Comparison of ENCODE assay signal across 14 cellular contexts in genomic region chr6:34332255-34333198, GRCh38. TPM values are rescaled to one million over a fixed set of nuclear protein-coding genes. Genes with fewer than 3 reads are reported as not detected.
DNase-seq lines count a peak whose midpoint lies in the region; ATAC-seq, FAIRE-seq and TF ChIP-seq lines count a peak whose summit lies in the region.
"Had no signal": no experiment of that assay in that cellular context is flagged by ENCODE, and none has a peak within 500 bp of the region (broad histone marks: within the 10 kb centered on the region; RNA-seq: fewer than 3 reads in every experiment).

No MANE protein-coding gene starts in this region.

- H4K20me1 ChIP-seq in HepG2 (ENCODE audit: insufficient read depth, low read length) (no peaks in the 10 kb centered on the region; the same call in 1 of the 2 replicates), OCI-LY1 (ENCODE audit: insufficient read depth, low read length) (no peaks in the 10 kb centered on the region)

- no peaks in the 10 kb centered on the region for H3F3A ChIP-seq in OCI-LY1 (ENCODE audit: insufficient read depth, low read length)

- DNase-seq in right lobe of liver (no peak), HepG2 (ENCODE audit: low spot score) (no peak), left ventricle myocardium superior (no peak), GM13976 (ENCODE audit: low spot score) (no peak), SHP77 treated with DMSO at 0.1 percent for 48 hours (lab: John Stamatoyannopoulos, UW) (no peak), activated T-cell treated with anti-CD3 and anti-CD28 coated beads for 4 hours (no peak), NCI-H345 treated with DMSO at 0.1 percent for 48 hours (lab: John Stamatoyannopoulos, UW; ENCODE audit: unreplicated experiment) (no peak)
- DNase-seq: activated CD4-positive, alpha-beta T cell treated with anti-CD3 and anti-CD28 coated beads, Interleukin-2, amount 50 U/mL, for 4 hours; activated effector memory CD4-positive, alpha-beta T cell treated with anti-CD3 and anti-CD28 coated beads, Interleukin-2, amount 50 U/mL, for 16 hours; HCEC 1CT; T-helper 2 cell had no signal

- ATAC-seq in right lobe of liver: peak in 3 of 4 donors; percentile 27 to 45 (median 35)
- no peak for ATAC-seq in HepG2
- peak; percentile 17 for ATAC-seq in left ventricle myocardium superior

- FAIRE-seq in HepG2 (lab: Jason Lieb, UNC): no peak
- FAIRE-seq: D721Med had no signal

- in situ Hi-C loops in HepG2 (cut with HindIII; ENCODE audit: extremely low pct_ligation_motif_present, low pct_unique_long_range_greater_than_20kb) (no loop called here), GM13976 (cut with MboI; ENCODE audit: low sequenced_read_pairs, unreplicated experiment) (no loop called here)

- H3K4me1 ChIP-seq in right lobe of liver: peaks cover 0 to 5% (median 0%) of the 10 kb centered on the region in 4 donors
- no peaks in the 10 kb centered on the region for H3K4me1 ChIP-seq in HepG2 (ENCODE audit: insufficient read depth, low read length)
- H3K4me1 ChIP-seq in OCI-LY1 (ENCODE audit: insufficient read depth, low read length, severe bottlenecking): peaks cover 43% of the 10 kb centered on the region

- intact Hi-C loops in right lobe of liver (cut with DNase I): no loop called here
- intact Hi-C loops in HepG2 (cut with micrococcal nuclease; ENCODE audit: unreplicated experiment): no loop called here
- intact Hi-C loops in left ventricle myocardium superior (cut with micrococcal nuclease): no loop called here

- TF ChIP-seq CTCF in right lobe of liver (IDR thresholded peaks at IDR 0.05) (no peak), HepG2 (CRISPR knock-in tag; IDR thresholded peaks at IDR 0.05) (no peak), OCI-LY1 (IDR thresholded peaks at IDR 0.05; ENCODE audit: low read length) (no peak), GM13976 (IDR thresholded peaks at IDR 0.05; ENCODE audit: borderline replicate concordance, control extremely low read depth, extremely low read depth, insufficient read depth, missing control alignments) (no peak)

- no peak overlapping the region for H3K4me3 ChIP-seq in right lobe of liver
- H3K4me3 ChIP-seq in HepG2 (replicated peaks in 1 of 3; ENCODE audit: insufficient read depth in 1 of 3, low read depth in 2 of 3, low read length in 3 of 3): no peak overlapping the region
- H3K4me3 ChIP-seq in OCI-LY1 (ENCODE audit: low read depth, low read length, poor library complexity, severe bottlenecking): peak overlapping the region; percentile 6
- H3K4me3 ChIP-seq: lung had no signal

- H3K9me2 ChIP-seq in OCI-LY1 (ENCODE audit: low read depth, low read length): no peaks in the 10 kb centered on the region

- TF ChIP-seq RAD21 in HepG2 (CRISPR knock-in tag; IDR thresholded peaks at IDR 0.05): no peak

- H3K9me3 ChIP-seq in right lobe of liver (no peaks in the 10 kb centered on the region), HepG2 (ENCODE audit: low read length) (no peaks in the 10 kb centered on the region), OCI-LY1 (ENCODE audit: low read length) (no peaks in the 10 kb centered on the region)

- H3K79me2 ChIP-seq in HepG2 (ENCODE audit: insufficient read depth, low read length) (peaks cover 2% of the 10 kb centered on the region), OCI-LY1 (ENCODE audit: insufficient read depth, low read length) (no peaks in the 10 kb centered on the region)

- H3K36me3 ChIP-seq in right lobe of liver (peaks cover 0 to 3% (median 0%) of the 10 kb centered on the region in 4 donors), HepG2 (replicated peaks in 1 of 2; ENCODE audit: control insufficient read depth in 1 of 2, insufficient read depth in 2 of 2, low read length in 2 of 2) (peaks cover 6 to 21% of the 10 kb centered on the region in 2 experiments), OCI-LY1 (ENCODE audit: insufficient read depth, low read length) (peaks cover 20% of the 10 kb centered on the region; the same call in 1 of the 2 replicates)

- CTCF ChIA-PET in HepG2 (lab: Yijun Ruan, JAX; ENCODE audit: low intra/inter-chr PET ratio, low total read pairs): no interaction called here

- no TSS peak for BruUV-seq in HepG2 (replicated peaks; lab: Mats Ljungman, UMichigan)

- H2AFZ ChIP-seq in HepG2 (ENCODE audit: low read length) (no peak overlapping the region), OCI-LY1 (ENCODE audit: low read length) (no peak overlapping the region)

- no peaks in the 10 kb centered on the region for H3K27me3 ChIP-seq in right lobe of liver
- no peaks in the 10 kb centered on the region for H3K27me3 ChIP-seq in HepG2 (ENCODE audit: control insufficient read depth in 1 of 2, insufficient read depth in 2 of 2, low read length in 2 of 2)
- H3K27me3 ChIP-seq in OCI-LY1 (ENCODE audit: insufficient read depth, low read length): no peaks in the 10 kb centered on the region

- POLR2A ChIA-PET in HepG2 (lab: Yijun Ruan, JAX): no interaction called here

- no peak for TF ChIP-seq EP300 in HepG2 (IDR thresholded peaks at IDR 0.05; ENCODE audit: low read depth in 2 of 2, low read length in 2 of 2)
- TF ChIP-seq EP300 in HepG2 (CRISPR knock-in tag; IDR thresholded peaks at IDR 0.05; ENCODE audit: borderline replicate concordance): no peak

- H3K9ac ChIP-seq in HepG2 (ENCODE audit: insufficient read depth, low read depth, low read length) (no peak overlapping the region), OCI-LY1 (ENCODE audit: low read length) (peak overlapping the region; percentile 3; the same call in 1 of the 2 replicates)

- H3K27ac ChIP-seq in right lobe of liver: no peak overlapping the region
- no peak overlapping the region for H3K27ac ChIP-seq in HepG2 (ENCODE audit: extremely low read length, insufficient read depth, low read length)
- peak overlapping the region; percentile 82 for H3K27ac ChIP-seq in OCI-LY1 (ENCODE audit: low read depth, low read length, poor library complexity, severe bottlenecking)

- TF ChIP-seq POLR2A in right lobe of liver (IDR thresholded peaks at IDR 0.05) (no peak), HepG2 (IDR thresholded peaks at IDR 0.05; ENCODE audit: insufficient read depth in 1 of 2, low read depth in 2 of 2, low read length in 2 of 2) (no peak)

- WGBS in right lobe of liver (ENCODE audit: insufficient coverage, low coverage, low lambda C conversion rate, missing lambda C conversion rate): 68% methylated on average over 6 of the region's 6 CpGs
- WGBS in HepG2 (ENCODE audit: low lambda C conversion rate): 95% methylated on average over 6 of the region's 6 CpGs

- H3K4me2 ChIP-seq in HepG2 (ENCODE audit: low read depth, low read length): no peak overlapping the region
- peak overlapping the region; percentile 42; the same call in 1 of the 2 replicates for H3K4me2 ChIP-seq in OCI-LY1 (ENCODE audit: low read length)

TF ChIP-seq in HepG2, 621 proteins besides CTCF, POLR2A, EP300 and RAD21:
- TF ChIP-seq SALL1 (CRISPR knock-in tag; IDR thresholded peaks at IDR 0.05): no peak
- TF ChIP-seq, protein P1, sequence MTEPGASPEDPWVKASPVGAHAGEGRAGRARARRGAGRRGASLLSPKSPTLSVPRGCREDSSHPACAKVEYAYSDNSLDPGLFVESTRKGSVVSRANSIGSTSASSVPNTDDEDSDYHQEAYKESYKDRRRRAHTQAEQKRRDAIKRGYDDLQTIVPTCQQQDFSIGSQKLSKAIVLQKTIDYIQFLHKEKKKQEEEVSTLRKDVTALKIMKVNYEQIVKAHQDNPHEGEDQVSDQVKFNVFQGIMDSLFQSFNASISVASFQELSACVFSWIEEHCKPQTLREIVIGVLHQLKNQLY (CRISPR knock-in tag; IDR thresholded peaks at IDR 0.05): no peak
- TF ChIP-seq SP1 (IDR thresholded peaks at IDR 0.05): no peak
- TF ChIP-seq SP1 (CRISPR knock-in tag; IDR thresholded peaks at IDR 0.05): no peak
- no peak for TF ChIP-seq ZNF263 (CRISPR knock-in tag; IDR thresholded peaks at IDR 0.05)
- no peak for TF ChIP-seq ZC3H4 (CRISPR knock-in tag; IDR thresholded peaks at IDR 0.05; ENCODE audit: borderline replicate concordance)
- TF ChIP-seq, protein P2, sequence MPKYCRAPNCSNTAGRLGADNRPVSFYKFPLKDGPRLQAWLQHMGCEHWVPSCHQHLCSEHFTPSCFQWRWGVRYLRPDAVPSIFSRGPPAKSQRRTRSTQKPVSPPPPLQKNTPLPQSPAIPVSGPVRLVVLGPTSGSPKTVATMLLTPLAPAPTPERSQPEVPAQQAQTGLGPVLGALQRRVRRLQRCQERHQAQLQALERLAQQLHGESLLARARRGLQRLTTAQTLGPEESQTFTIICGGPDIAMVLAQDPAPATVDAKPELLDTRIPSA (CRISPR knock-in tag; IDR thresholded peaks at IDR 0.05; ENCODE audit: borderline replicate concordance): no peak
- TF ChIP-seq ZNF431 (CRISPR knock-in tag; IDR thresholded peaks at IDR 0.05; ENCODE audit: borderline replicate concordance, low read depth): no peak
- TF ChIP-seq ZNF629 (CRISPR knock-in tag; conservative IDR thresholded peaks at IDR 0.05): no peak

RNA-seq across cellular contexts. Expression of gene NUDT3, which starts 59.9 kb away (rescaled TPM):
- total RNA-seq in right lobe of liver: 10 to 100 TPM; 14.5 to 22.7 (median 16.7) TPM
- total RNA-seq in HepG2 (2016; rRNA removed; fragmentation: Illumina TruSeq; extraction: Trizol): 20.2 and 30.1 TPM in 2 replicates
- 4.1 and 4.8 TPM in 2 replicates for total RNA-seq in HepG2 (2016; cell fraction: cytosol; rRNA removed; fragmentation: Illumina TruSeq; extraction: Trizol; ENCODE audit: low read depth)
- 19.5 and 29.7 TPM in 2 replicates for total RNA-seq in HepG2 (2016; cell fraction: insoluble cytoplasmic fraction; rRNA removed; fragmentation: Illumina TruSeq; extraction: Trizol)
- 14.6 and 14.8 TPM in 2 replicates for total RNA-seq in HepG2 (2016; cell fraction: membrane; rRNA removed; fragmentation: Illumina TruSeq; extraction: Trizol)
- total RNA-seq in HepG2 (2016; cell fraction: nucleus; rRNA removed; fragmentation: Illumina TruSeq; extraction: Trizol): 15.7 and 19.0 TPM in 2 replicates
- polyA plus RNA-seq in HepG2 (2011; rRNA removed): 17.6 and 20.6 TPM in 2 replicates
- polyA plus RNA-seq in HepG2 (2011; cell fraction: cytosol; rRNA removed): 10.7 and 14.8 TPM in 2 replicates
- polyA plus RNA-seq in HepG2 (2011; cell fraction: nucleus; rRNA removed): 9.2 and 11.9 TPM in 2 replicates
- polyA plus RNA-seq in HepG2 (2012): 5.6 TPM in 2 replicates
- 3.0 and 3.5 TPM in 2 replicates for polyA plus RNA-seq in HepG2 (2016; cell fraction: cytosol; fragmentation: Illumina TruSeq; extraction: Trizol; ENCODE audit: low read depth)
- 22.4 and 22.7 TPM in 2 replicates for polyA plus RNA-seq in HepG2 (2016; cell fraction: insoluble cytoplasmic fraction; fragmentation: Illumina TruSeq; extraction: Trizol; ENCODE audit: low read depth)
- 7.4 and 7.7 TPM in 2 replicates for polyA plus RNA-seq in HepG2 (2016; cell fraction: membrane; fragmentation: Illumina TruSeq; extraction: Trizol; ENCODE audit: low read depth)
- polyA plus RNA-seq in HepG2 (2016; cell fraction: nucleus; fragmentation: Illumina TruSeq; extraction: Trizol; ENCODE audit: insufficient read depth, low read depth): 23.3 TPM in 2 replicates
- polyA minus RNA-seq in HepG2 (2011; rRNA and poly(A)+ RNA removed; ENCODE audit: low replicate concordance): 23.6 and 25.7 TPM in 2 replicates
- polyA minus RNA-seq in HepG2 (2011; cell fraction: cytosol; rRNA and poly(A)+ RNA removed): 18.9 and 21.6 TPM in 2 replicates
- 14.0 and 19.0 TPM in 2 replicates for polyA minus RNA-seq in HepG2 (2011; cell fraction: nucleus; rRNA and poly(A)+ RNA removed)
- total RNA-seq in left ventricle myocardium superior: 59.3 TPM
